8 cellular contexts compared by ENCODE assay signal in genomic region chr11:18853086-18853720, GRCh38.
DNase-seq lines count a peak whose midpoint lies in the region; ATAC-seq and TF ChIP-seq lines count a peak whose summit lies in the region.

No MANE protein-coding gene starts in this region.

- WGBS in gastroesophageal sphincter (ENCODE audit: low coverage in 1 of 2), 2 donors, result 56% methylated on average over 2 of the region's 5 CpGs; no CpG with 5 or more reads in 1 of the 2 donors

- ATAC-seq in GM21786 (IDR thresholded peaks at IDR 0.05; ENCODE audit: unreplicated experiment), result peak; percentile 77
- no peak for ATAC-seq in CD8-positive, alpha-beta T cell
- ATAC-seq in gastroesophageal sphincter, result no peak

- intact Hi-C loops in CD8-positive, alpha-beta T cell (cut with DNase I, micrococcal nuclease), result no loop called here

- H3K4me3 Mint-ChIP-seq in neural crest cell, result no peak overlapping the region
- no peak overlapping the region for H3K4me3 Mint-ChIP-seq in CD8-positive, alpha-beta T cell

- peaks cover 2% of the 10 kb centered on the region for H3K36me3 Mint-ChIP-seq in neural crest cell (ENCODE audit: low read depth)
- no peaks in the 10 kb centered on the region for H3K36me3 Mint-ChIP-seq in CD8-positive, alpha-beta T cell

- H3K27ac ChIP-seq in brain microvascular endothelial cell (no peak overlapping the region), gastroesophageal sphincter (no peak overlapping the region)
- H3K27ac ChIP-seq in CD8-positive, alpha-beta T cell (ENCODE audit: low read depth, low read length), result no peak overlapping the region

- H3K27me3 ChIP-seq in brain microvascular endothelial cell (replicated peaks) (no peaks in the 10 kb centered on the region), gastroesophageal sphincter (peaks cover 8% of the 10 kb centered on the region)
- no peaks in the 10 kb centered on the region for H3K27me3 ChIP-seq in CD8-positive, alpha-beta T cell (ENCODE audit: insufficient read depth, low read length)

- no peak overlapping the region for H3K4me3 ChIP-seq in GM12875 (ENCODE audit: low read depth, low read length)
- H3K4me3 ChIP-seq in NB4 (ENCODE audit: low read depth, low read length), result no peak overlapping the region
- H3K4me3 ChIP-seq in brain microvascular endothelial cell (ENCODE audit: low read depth, low read length), result no peak overlapping the region
- H3K4me3 ChIP-seq in CD8-positive, alpha-beta T cell (ENCODE audit: low read depth, low read length), result no peak overlapping the region
- H3K4me3 ChIP-seq in gastroesophageal sphincter, result no peak overlapping the region

- in situ Hi-C loops in brain microvascular endothelial cell (cut with HindIII; ENCODE audit: low pct_ligation_motif_present, low sequenced_read_pairs), result no loop called here

- H3K36me3 ChIP-seq in brain microvascular endothelial cell (replicated peaks) (no peaks in the 10 kb centered on the region), gastroesophageal sphincter (no peaks in the 10 kb centered on the region)
- H3K36me3 ChIP-seq in CD8-positive, alpha-beta T cell (ENCODE audit: insufficient read depth, low read length), result no peaks in the 10 kb centered on the region

- TF ChIP-seq CTCF in GM12875 (IDR thresholded peaks at IDR 0.05; ENCODE audit: borderline replicate concordance, insufficient read depth, low read depth, low read length) (peak; percentile 64), NB4 (IDR thresholded peaks at IDR 0.05; ENCODE audit: low read depth, low read length) (peak; percentile 35), brain microvascular endothelial cell (IDR thresholded peaks at IDR 0.05; ENCODE audit: low read depth, low read length, missing control alignments) (peak; percentile 59), neural crest cell (conservative IDR thresholded peaks at IDR 0.05) (peak; percentile 69), gastroesophageal sphincter (IDR thresholded peaks at IDR 0.05) (no peak)
- no peak for TF ChIP-seq CTCF in CD8-positive, alpha-beta T cell (IDR thresholded peaks at IDR 0.05)

- CTCF ChIA-PET in CD8-positive, alpha-beta T cell (lab: Charles Lee), result no interaction called here

- peaks cover 42% of the 10 kb centered on the region for H3K27me3 Mint-ChIP-seq in neural crest cell (ENCODE audit: low read depth)
- peaks cover 41% of the 10 kb centered on the region for H3K27me3 Mint-ChIP-seq in CD8-positive, alpha-beta T cell (ENCODE audit: low read depth)

- POLR2A ChIA-PET in CD8-positive, alpha-beta T cell (lab: Charles Lee), result no interaction called here

- no peak for TF ChIP-seq EP300 in gastroesophageal sphincter (IDR thresholded peaks at IDR 0.05)

- H3K9me3 Mint-ChIP-seq in neural crest cell, result peaks cover 4% of the 10 kb centered on the region
- peaks cover 10% of the 10 kb centered on the region for H3K9me3 Mint-ChIP-seq in CD8-positive, alpha-beta T cell

- H3K4me1 Mint-ChIP-seq in neural crest cell, result no peaks in the 10 kb centered on the region
- no peaks in the 10 kb centered on the region for H3K4me1 Mint-ChIP-seq in CD8-positive, alpha-beta T cell (ENCODE audit: low read depth)

- H3K27ac Mint-ChIP-seq in neural crest cell (ENCODE audit: unreplicated experiment), result no peak overlapping the region
- H3K27ac Mint-ChIP-seq in CD8-positive, alpha-beta T cell, result no peak overlapping the region

- TF ChIP-seq POLR2A in NB4 (IDR thresholded peaks at IDR 0.05; ENCODE audit: extremely low read depth, insufficient read length) (no peak), gastroesophageal sphincter (IDR thresholded peaks at IDR 0.05) (no peak)

- H3K9me3 ChIP-seq in CD8-positive, alpha-beta T cell (ENCODE audit: low read length), result peaks cover 8% of the 10 kb centered on the region
- peaks cover 0 to 32% (median 0%) of the 10 kb centered on the region in 3 donors for H3K9me3 ChIP-seq in gastroesophageal sphincter

- no peaks in the 10 kb centered on the region for H3K4me1 ChIP-seq in CD8-positive, alpha-beta T cell (ENCODE audit: insufficient read depth, low read length)
- H3K4me1 ChIP-seq in gastroesophageal sphincter, result no peaks in the 10 kb centered on the region

- peak; percentile 32 for DNase-seq in NB4 (ENCODE audit: low read depth)
- DNase-seq in brain microvascular endothelial cell, result peak; percentile 10
- DNase-seq in neural crest cell (ENCODE audit: low read depth, low spot score), result no peak
- no peak for DNase-seq in CD8-positive, alpha-beta T cell
- DNase-seq in middle frontal gyrus (ENCODE audit: extremely low spot score, low spot score), result no peak

Comparison
In these comparisons a context has a peak if more than half of its experiments do, and no peak if none do; other contexts are left out.
1. CTCF ChIP-seq: peak in GM12875 (single experiment), NB4 (single experiment), brain microvascular endothelial cell (single experiment) and neural crest cell (single experiment); none in CD8-positive, alpha-beta T cell (single experiment) and gastroesophageal sphincter (0 of 4).
2. DNase-seq: peak in NB4 (single experiment) and brain microvascular endothelial cell (single experiment); none in neural crest cell (single experiment), CD8-positive, alpha-beta T cell (0 of 7) and middle frontal gyrus (single experiment).